In genomic region chr16:69463876-69464275, GRCh38 we compare ENCODE assay signal across 13 cellular contexts. TPM values are rescaled to one million over a fixed set of nuclear protein-coding genes. Genes with fewer than 3 reads are reported as not detected.
DNase-seq lines count a peak whose midpoint lies in the region; ATAC-seq and TF ChIP-seq lines count a peak whose summit lies in the region.
"Had no signal": no experiment of that assay in that cellular context is flagged by ENCODE, and none has a peak within 500 bp of the region (broad histone marks: within the 10 kb centered on the region; RNA-seq: fewer than 3 reads in every experiment).

No MANE protein-coding gene starts in this region.

- ATAC-seq in activated naive CD4-positive, alpha-beta T cell treated with anti-CD3 and anti-CD28 coated beads, Interleukin-2, amount 50 U/mL, for 72 hours = no peak
- no peak for ATAC-seq in Panc1
- ATAC-seq in stimulated activated memory B cell treated with anti-CD40 and anti-IgM and Interleukin-4, amounts not matched to agents 10 μg/mL and 1 μg/mL and 100 μg/mL, for 72 hours = no peak

- intact Hi-C loops in Panc1 (cut with micrococcal nuclease; ENCODE audit: unreplicated experiment) = no loop called here

- no peak overlapping the region for H3K4me3 ChIP-seq in Panc1 (ENCODE audit: low read depth in 2 of 2, low read length in 2 of 2)
- H3K4me3 ChIP-seq: ascending aorta had no signal

- H3K4me1 ChIP-seq in Panc1 (ENCODE audit: control insufficient read depth, insufficient read depth, low read length) = peaks cover 49% of the 10 kb centered on the region
- H3K4me1 ChIP-seq: ascending aorta had no signal

- in situ Hi-C loops in Panc1 (cut with HindIII; ENCODE audit: low pct_unique_long_range_greater_than_20kb, low sequenced_read_pairs) = no loop called here

- peak overlapping the region; percentile 70 for H3K27ac Mint-ChIP-seq in activated naive CD4-positive, alpha-beta T cell treated with anti-CD3 and anti-CD28 coated beads, Interleukin-2, amount 50 U/mL, for 24 hours
- H3K27ac Mint-ChIP-seq in activated naive CD4-positive, alpha-beta T cell treated with anti-CD3 and anti-CD28 coated beads, Interleukin-2, amount 50 U/mL, for 72 hours = no peak overlapping the region
- H3K27ac Mint-ChIP-seq in stimulated activated memory B cell treated with anti-CD40 and anti-IgM and Interleukin-4, amounts not matched to agents 10 μg/mL and 1 μg/mL and 100 μg/mL, for 72 hours = peak overlapping the region; percentile 48

- CTCF ChIA-PET in Panc1 (lab: Charles Lee) = no interaction called here

- peak overlapping the region; percentile 66 for H3K27ac ChIP-seq in Panc1 (ENCODE audit: low read length)
- H3K27ac ChIP-seq: ascending aorta had no signal

- TF ChIP-seq CTCF in Panc1 (IDR thresholded peaks at IDR 0.05) (no peak), GM10266 (IDR thresholded peaks at IDR 0.05; ENCODE audit: control insufficient read depth, insufficient read depth, low read depth, missing control alignments) (no peak)

- no peaks in the 10 kb centered on the region for H3K9me3 ChIP-seq in Panc1 (ENCODE audit: control insufficient read depth, insufficient read depth, low read depth, low read length)
- H3K9me3 ChIP-seq: ascending aorta had no signal

- H3K27me3 ChIP-seq in Panc1 (ENCODE audit: control insufficient read depth, insufficient read depth, low read length) = no peaks in the 10 kb centered on the region
- H3K27me3 ChIP-seq: ascending aorta had no signal

- H3K36me3 Mint-ChIP-seq in activated naive CD4-positive, alpha-beta T cell treated with anti-CD3 and anti-CD28 coated beads, Interleukin-2, amount 50 U/mL, for 24 hours = peaks cover 11% of the 10 kb centered on the region
- peaks cover 0 to 13% of the 10 kb centered on the region in 2 donors for H3K36me3 Mint-ChIP-seq in activated naive CD4-positive, alpha-beta T cell treated with anti-CD3 and anti-CD28 coated beads, Interleukin-2, amount 50 U/mL, for 72 hours
- peaks cover 20% of the 10 kb centered on the region for H3K36me3 Mint-ChIP-seq in stimulated activated memory B cell treated with anti-CD40 and anti-IgM and Interleukin-4, amounts not matched to agents 10 μg/mL and 1 μg/mL and 100 μg/mL, for 72 hours

- H3K4me1 Mint-ChIP-seq in activated naive CD4-positive, alpha-beta T cell treated with anti-CD3 and anti-CD28 coated beads, Interleukin-2, amount 50 U/mL, for 24 hours = peaks cover 36% of the 10 kb centered on the region
- peaks cover 33% of the 10 kb centered on the region for H3K4me1 Mint-ChIP-seq in stimulated activated memory B cell treated with anti-CD40 and anti-IgM and Interleukin-4, amounts not matched to agents 10 μg/mL and 1 μg/mL and 100 μg/mL, for 72 hours

- POLR2A ChIA-PET in Panc1 (lab: Charles Lee) = no interaction called here

- H3K36me3 ChIP-seq in Panc1 (ENCODE audit: control insufficient read depth, insufficient read depth, low read length) = peaks cover 39% of the 10 kb centered on the region

- no TSS peak for BruUV-seq in Panc1 (replicated peaks; lab: Mats Ljungman, UMichigan)

- H3K4me3 Mint-ChIP-seq in activated naive CD4-positive, alpha-beta T cell treated with anti-CD3 and anti-CD28 coated beads, Interleukin-2, amount 50 U/mL, for 24 hours = no peak overlapping the region
- no peak overlapping the region for H3K4me3 Mint-ChIP-seq in stimulated activated memory B cell treated with anti-CD40 and anti-IgM and Interleukin-4, amounts not matched to agents 10 μg/mL and 1 μg/mL and 100 μg/mL, for 72 hours

- DNase-seq in activated naive CD4-positive, alpha-beta T cell treated with anti-CD3 and anti-CD28 coated beads, Interleukin-2, amount 50 U/mL, for 72 hours (ENCODE audit: low spot score in 2 of 2) = no peak
- no peak for DNase-seq in Panc1 (ENCODE audit: low read depth, low spot score)
- DNase-seq in hippocampal formation (lab: John Stamatoyannopoulos, UW) = peak; percentile 19 to 47
- no peak for DNase-seq in NAMALWA (ENCODE audit: low spot score)
- DNase-seq in inferior parietal cortex (ENCODE audit: extremely low spot score) = no peak
- DNase-seq in GM10266 (ENCODE audit: extremely low spot score) = no peak
- DNase-seq: KBM-7, MV-4-11, NCI-H187 treated with DMSO at 0.1 percent for 48 hours, T-helper 1 cell had no signal

- H3K9me3 Mint-ChIP-seq in activated naive CD4-positive, alpha-beta T cell treated with anti-CD3 and anti-CD28 coated beads, Interleukin-2, amount 50 U/mL, for 24 hours = no peaks in the 10 kb centered on the region
- no peaks in the 10 kb centered on the region for H3K9me3 Mint-ChIP-seq in activated naive CD4-positive, alpha-beta T cell treated with anti-CD3 and anti-CD28 coated beads, Interleukin-2, amount 50 U/mL, for 72 hours
- H3K9me3 Mint-ChIP-seq in stimulated activated memory B cell treated with anti-CD40 and anti-IgM and Interleukin-4, amounts not matched to agents 10 μg/mL and 1 μg/mL and 100 μg/mL, for 72 hours = no peaks in the 10 kb centered on the region

- no peaks in the 10 kb centered on the region for H3K27me3 Mint-ChIP-seq in activated naive CD4-positive, alpha-beta T cell treated with anti-CD3 and anti-CD28 coated beads, Interleukin-2, amount 50 U/mL, for 24 hours
- no peaks in the 10 kb centered on the region for H3K27me3 Mint-ChIP-seq in stimulated activated memory B cell treated with anti-CD40 and anti-IgM and Interleukin-4, amounts not matched to agents 10 μg/mL and 1 μg/mL and 100 μg/mL, for 72 hours

RNA-seq across cellular contexts. Expression of gene CYB5B, which starts 39.5 kb away (rescaled TPM):
- 100 to 1,000 TPM; 153 to 160 TPM for total RNA-seq in activated naive CD4-positive, alpha-beta T cell treated with anti-CD3 and anti-CD28 coated beads, Interleukin-2, amount 50 U/mL, for 72 hours
- total RNA-seq in Panc1 (2021; ENCODE audit: unreplicated experiment) = 326 TPM
- polyA plus RNA-seq in Panc1 (2012; ENCODE audit: insufficient read length) = 396 TPM

Comparison
In these comparisons a context has a peak if more than half of its experiments do, and no peak if none do; other contexts are left out.
1. H3K27ac Mint-ChIP-seq: peak in activated naive CD4-positive, alpha-beta T cell treated with anti-CD3 and anti-CD28 coated beads, Interleukin-2, amount 50 U/mL, for 24 hours (single experiment) and stimulated activated memory B cell treated with anti-CD40 and anti-IgM and Interleukin-4, amounts not matched to agents 10 μg/mL and 1 μg/mL and 100 μg/mL, for 72 hours (single experiment); none in activated naive CD4-positive, alpha-beta T cell treated with anti-CD3 and anti-CD28 coated beads, Interleukin-2, amount 50 U/mL, for 72 hours (0 of 2).
2. DNase-seq: peak in hippocampal formation (2 of 2); none in activated naive CD4-positive, alpha-beta T cell treated with anti-CD3 and anti-CD28 coated beads, Interleukin-2, amount 50 U/mL, for 72 hours (0 of 2), Panc1 (single experiment), NAMALWA (single experiment), inferior parietal cortex (single experiment) and GM10266 (single experiment).